10 cellular contexts compared by ENCODE assay signal in genomic region chr14:65334765-65335411, GRCh38.
DNase-seq lines count a peak whose midpoint lies in the region; ATAC-seq, FAIRE-seq and TF ChIP-seq lines count a peak whose summit lies in the region.
"Had no signal": no experiment of that assay in that cellular context is flagged by ENCODE, and none has a peak within 500 bp of the region (broad histone marks: within the 10 kb centered on the region; RNA-seq: fewer than 3 reads in every experiment).

No MANE protein-coding gene starts in this region.

- DNase-seq in Calu3 (peak; percentile 18), HFFc6 (no peak), D721Med (ENCODE audit: insufficient read length, low spot score) (no peak), NCI-H1436 (lab: John Stamatoyannopoulos, UW) (no peak), hepatic stellate cell (ENCODE audit: low spot score) (no peak)
- no peak for DNase-seq in activated naive CD4-positive, alpha-beta T cell treated with anti-CD3 and anti-CD28 coated beads, Interleukin-2, amount 50 U/mL, for 72 hours (ENCODE audit: low spot score in 2 of 2)

- H3K27me3 Mint-ChIP-seq in Calu3 (ENCODE audit: unreplicated experiment): no peaks in the 10 kb centered on the region
- H3K27me3 Mint-ChIP-seq in HFFc6 (ENCODE audit: insufficient read depth): no peaks in the 10 kb centered on the region; the same call in 1 of the 2 replicates

- CTCF ChIA-PET in Calu3 (lab: Charles Lee): interaction anchor here (1.5 kb wide), 1 partner anchor 9 kb away, joined by 5 read pairs; no protein-coding TSS in a partner anchor

- H3K36me3 Mint-ChIP-seq in Calu3 (ENCODE audit: insufficient read depth, unreplicated experiment) (no peaks in the 10 kb centered on the region), HFFc6 (ENCODE audit: low read depth) (no peaks in the 10 kb centered on the region)
- peaks cover 13 to 45% of the 10 kb centered on the region in 2 donors for H3K36me3 Mint-ChIP-seq in activated naive CD4-positive, alpha-beta T cell treated with anti-CD3 and anti-CD28 coated beads, Interleukin-2, amount 50 U/mL, for 72 hours

- H3K27ac ChIP-seq in mesodermal cell (ENCODE audit: low read depth, low read length, severe bottlenecking): peak overlapping the region; percentile 46
- H3K27ac ChIP-seq: HL-60, neutrophil had no signal

- no peaks in the 10 kb centered on the region for H3K9me3 ChIP-seq in mesodermal cell (ENCODE audit: control insufficient read depth, low read length)
- H3K9me3 ChIP-seq: neutrophil had no signal

- no peak overlapping the region for H3K4me3 ChIP-seq in mesodermal cell (ENCODE audit: extremely low read depth, insufficient read depth, low read length, poor library complexity, severe bottlenecking)

- peaks cover 39% of the 10 kb centered on the region for H3K4me1 Mint-ChIP-seq in Calu3 (ENCODE audit: low read depth, unreplicated experiment)
- peaks cover 80% of the 10 kb centered on the region for H3K4me1 Mint-ChIP-seq in HFFc6 (ENCODE audit: low read depth)

- intact Hi-C loops in Calu3 (cut with micrococcal nuclease; ENCODE audit: unreplicated experiment): no loop called here

- no peak for FAIRE-seq in D721Med (lab: Jason Lieb, UNC)

- BruUV-seq in Calu3 (replicated peaks; lab: Mats Ljungman, UMichigan): no TSS peak

- no peak overlapping the region for H3K27ac Mint-ChIP-seq in Calu3 (ENCODE audit: unreplicated experiment)
- peak overlapping the region; percentile 86 for H3K27ac Mint-ChIP-seq in HFFc6
- peak overlapping the region; percentile 58 to 94 for H3K27ac Mint-ChIP-seq in activated naive CD4-positive, alpha-beta T cell treated with anti-CD3 and anti-CD28 coated beads, Interleukin-2, amount 50 U/mL, for 72 hours

- H3K4me1 ChIP-seq in mesodermal cell (ENCODE audit: control insufficient read depth, insufficient read depth, low read length, poor library complexity, severe bottlenecking): peaks cover 28% of the 10 kb centered on the region

- H3K36me3 ChIP-seq in mesodermal cell (ENCODE audit: control insufficient read depth, insufficient read depth, low read length): no peaks in the 10 kb centered on the region
- H3K36me3 ChIP-seq: neutrophil had no signal

- WGBS in mesodermal cell (ENCODE audit: insufficient coverage in 2 of 2), 2 experiments: 22 to 24% methylated on average over 5 of the region's 8 CpGs

- H3K9me3 Mint-ChIP-seq in Calu3 (ENCODE audit: low read depth, unreplicated experiment) (peaks cover 2% of the 10 kb centered on the region), HFFc6 (no peaks in the 10 kb centered on the region)
- peaks cover 6 to 8% of the 10 kb centered on the region in 2 donors for H3K9me3 Mint-ChIP-seq in activated naive CD4-positive, alpha-beta T cell treated with anti-CD3 and anti-CD28 coated beads, Interleukin-2, amount 50 U/mL, for 72 hours

- no peak overlapping the region for H3K4me3 Mint-ChIP-seq in Calu3 (ENCODE audit: low read depth, unreplicated experiment)
- H3K4me3 Mint-ChIP-seq in HFFc6: peak overlapping the region; percentile 59

- no peak for ATAC-seq in activated naive CD4-positive, alpha-beta T cell treated with anti-CD3 and anti-CD28 coated beads, Interleukin-2, amount 50 U/mL, for 72 hours
- ATAC-seq in HG02885 (IDR thresholded peaks at IDR 0.05; ENCODE audit: poor library complexity, unreplicated experiment): no peak

- TF ChIP-seq CTCF in Calu3 (IDR thresholded peaks at IDR 0.05; ENCODE audit: unreplicated experiment) (no peak), HFFc6 (IDR thresholded peaks at IDR 0.05) (no peak), D721Med (IDR thresholded peaks at IDR 0.05; ENCODE audit: insufficient read depth, missing control alignments) (no peak)
